ENCODE assay signal across 1 cellular context in the genomic region with DNA sequence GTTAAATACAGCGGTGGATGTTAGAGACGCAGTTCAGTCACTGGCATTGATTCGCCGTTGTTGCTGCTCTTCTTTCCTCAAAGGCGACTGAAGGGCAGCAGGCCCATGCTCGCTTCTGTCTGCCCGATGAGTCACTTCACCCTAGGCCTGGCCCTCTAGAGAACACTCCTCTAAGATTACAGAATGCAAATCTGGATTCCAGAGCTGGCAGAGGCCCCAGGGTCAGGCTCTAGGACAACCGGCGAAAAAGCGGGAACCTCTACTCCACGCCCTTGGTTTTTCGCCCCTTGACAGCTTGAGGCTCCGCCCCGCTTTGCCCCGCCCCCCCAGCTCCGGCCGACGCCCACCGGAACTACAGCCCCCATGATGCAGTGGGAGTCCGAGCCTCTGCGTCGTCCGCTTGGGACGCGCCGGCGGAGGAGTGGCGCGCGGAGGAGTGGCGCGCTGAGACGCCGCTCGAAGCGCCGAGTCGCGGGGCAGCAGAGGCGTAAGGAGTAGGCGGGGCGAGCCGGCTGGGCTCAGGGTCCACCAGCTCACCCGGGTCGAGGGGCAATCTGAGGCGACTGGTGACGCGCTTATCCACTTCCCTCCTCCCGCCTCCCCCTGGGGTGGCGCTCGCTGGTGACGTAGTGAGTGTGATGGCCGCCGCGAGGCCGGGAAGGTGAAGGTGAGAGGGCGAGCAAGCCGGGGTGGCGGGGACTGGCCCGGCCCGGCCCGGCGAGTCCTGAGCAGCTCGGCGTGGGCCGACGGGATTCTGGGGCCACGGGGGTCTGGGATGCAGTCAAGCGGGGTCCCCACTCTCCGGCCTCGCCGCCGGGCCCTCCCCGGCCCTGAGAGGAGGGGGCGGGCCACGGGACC.
A peak's percentile ranks its signal among the peaks of the same experiment; 100 is the strongest.
TF ChIP-seq lines count a peak whose summit lies in the region.

A gene (plus strand): TSS at position 627 of the 858 bp plus-strand sequence. CDS start 8,725 bp downstream, outside the sequence.

TF ChIP-seq in K562, 482 proteins besides CTCF, POLR2A, EP300 and RAD21 (continued from another document and continues in another):
- TF ChIP-seq, protein P1, sequence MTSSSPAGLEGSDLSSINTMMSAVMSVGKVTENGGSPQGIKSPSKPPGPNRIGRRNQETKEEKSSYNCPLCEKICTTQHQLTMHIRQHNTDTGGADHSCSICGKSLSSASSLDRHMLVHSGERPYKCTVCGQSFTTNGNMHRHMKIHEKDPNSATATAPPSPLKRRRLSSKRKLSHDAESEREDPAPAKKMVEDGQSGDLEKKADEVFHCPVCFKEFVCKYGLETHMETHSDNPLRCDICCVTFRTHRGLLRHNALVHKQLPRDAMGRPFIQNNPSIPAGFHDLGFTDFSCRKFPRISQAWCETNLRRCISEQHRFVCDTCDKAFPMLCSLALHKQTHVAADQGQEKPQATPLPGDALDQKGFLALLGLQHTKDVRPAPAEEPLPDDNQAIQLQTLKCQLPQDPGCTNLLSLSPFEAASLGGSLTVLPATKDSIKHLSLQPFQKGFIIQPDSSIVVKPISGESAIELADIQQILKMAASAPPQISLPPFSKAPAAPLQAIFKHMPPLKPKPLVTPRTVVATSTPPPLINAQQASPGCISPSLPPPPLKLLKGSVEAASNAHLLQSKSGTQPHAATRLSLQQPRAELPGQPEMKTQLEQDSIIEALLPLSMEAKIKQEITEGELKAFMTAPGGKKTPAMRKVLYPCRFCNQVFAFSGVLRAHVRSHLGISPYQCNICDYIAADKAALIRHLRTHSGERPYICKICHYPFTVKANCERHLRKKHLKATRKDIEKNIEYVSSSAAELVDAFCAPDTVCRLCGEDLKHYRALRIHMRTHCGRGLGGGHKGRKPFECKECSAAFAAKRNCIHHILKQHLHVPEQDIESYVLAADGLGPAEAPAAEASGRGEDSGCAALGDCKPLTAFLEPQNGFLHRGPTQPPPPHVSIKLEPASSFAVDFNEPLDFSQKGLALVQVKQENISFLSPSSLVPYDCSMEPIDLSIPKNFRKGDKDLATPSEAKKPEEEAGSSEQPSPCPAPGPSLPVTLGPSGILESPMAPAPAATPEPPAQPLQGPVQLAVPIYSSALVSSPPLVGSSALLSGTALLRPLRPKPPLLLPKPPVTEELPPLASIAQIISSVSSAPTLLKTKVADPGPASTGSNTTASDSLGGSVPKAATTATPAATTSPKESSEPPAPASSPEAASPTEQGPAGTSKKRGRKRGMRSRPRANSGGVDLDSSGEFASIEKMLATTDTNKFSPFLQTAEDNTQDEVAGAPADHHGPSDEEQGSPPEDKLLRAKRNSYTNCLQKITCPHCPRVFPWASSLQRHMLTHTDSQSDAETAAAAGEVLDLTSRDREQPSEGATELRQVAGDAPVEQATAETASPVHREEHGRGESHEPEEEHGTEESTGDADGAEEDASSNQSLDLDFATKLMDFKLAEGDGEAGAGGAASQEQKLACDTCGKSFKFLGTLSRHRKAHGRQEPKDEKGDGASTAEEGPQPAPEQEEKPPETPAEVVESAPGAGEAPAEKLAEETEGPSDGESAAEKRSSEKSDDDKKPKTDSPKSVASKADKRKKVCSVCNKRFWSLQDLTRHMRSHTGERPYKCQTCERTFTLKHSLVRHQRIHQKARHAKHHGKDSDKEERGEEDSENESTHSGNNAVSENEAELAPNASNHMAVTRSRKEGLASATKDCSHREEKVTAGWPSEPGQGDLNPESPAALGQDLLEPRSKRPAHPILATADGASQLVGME (CRISPR knock-in tag; IDR thresholded peaks at IDR 0.05), result 0 out of 2 replicates have a peak, but pooled peaks have one; percentile 15
- TF ChIP-seq SMAD1 (IDR thresholded peaks at IDR 0.05; ENCODE audit: low read depth, low read length, partially characterized antibody) (peak; percentile 70), ZNF668 (CRISPR knock-in tag; IDR thresholded peaks at IDR 0.05) (no peak), PCBP1 (IDR thresholded peaks at IDR 0.05; ENCODE audit: low read depth, low read length, poor library complexity, severe bottlenecking) (peak; percentile 91), HDGF (IDR thresholded peaks at IDR 0.05) (peak; percentile 28; the same call in 1 of the 2 replicates), SNRNP70 (optimal IDR thresholded peaks at IDR 0.05; ENCODE audit: low read depth, low read length) (no peak), FOS (IDR thresholded peaks at IDR 0.05; ENCODE audit: extremely low read depth, insufficient read length) (no peak), FOXA1 (IDR thresholded peaks at IDR 0.05; ENCODE audit: borderline replicate concordance) (no peak), MBD2 (IDR thresholded peaks at IDR 0.05; ENCODE audit: borderline replicate concordance, low read depth) (peak; percentile 89), BCOR (IDR thresholded peaks at IDR 0.05) (no peak), CREB1 (IDR thresholded peaks at IDR 0.05) (peak; percentile 99), CREB1 (CRISPR knock-in tag; IDR thresholded peaks at IDR 0.05) (peak; percentile 100), ATF1 (CRISPR knock-in tag; IDR thresholded peaks at IDR 0.05) (peak; percentile 95), ATF1 (tag; IDR thresholded peaks at IDR 0.05) (peak; percentile 100), PRPF4 (IDR thresholded peaks at IDR 0.05; ENCODE audit: insufficient read depth, low read depth, low read length, poor library complexity, severe bottlenecking) (peak; percentile 35), ZNF589 (CRISPR knock-in tag; IDR thresholded peaks at IDR 0.05; ENCODE audit: low read depth) (peak; percentile 51; the same call in 1 of the 2 replicates), CXXC5 (CRISPR knock-in tag; IDR thresholded peaks at IDR 0.05) (peak; percentile 99), SMARCC2 (IDR thresholded peaks at IDR 0.05; ENCODE audit: low read depth) (no peak), ZFPM2 (CRISPR knock-in tag; IDR thresholded peaks at IDR 0.05) (peak; percentile 84; the same call in 1 of the 2 replicates), ZNF695 (CRISPR knock-in tag; IDR thresholded peaks at IDR 0.05) (no peak), ZNF174 (CRISPR knock-in tag; IDR thresholded peaks at IDR 0.05) (no peak), NCOA6 (IDR thresholded peaks at IDR 0.05) (no peak; the same call in 1 of the 2 replicates), JUND (IDR thresholded peaks at IDR 0.05; ENCODE audit: borderline replicate concordance, low read depth, low read length) (peak; percentile 90), JUND (tag; IDR thresholded peaks at IDR 0.05; ENCODE audit: borderline replicate concordance, low read depth, low read length) (peak; percentile 67; the same call in 2 of the 3 replicates), XRCC4 (IDR thresholded peaks at IDR 0.05; ENCODE audit: extremely low read depth, insufficient read depth, insufficient read length) (no peak), ZNF707 (CRISPR knock-in tag; conservative IDR thresholded peaks at IDR 0.05) (no peak), FOXJ2 (tag; IDR thresholded peaks at IDR 0.05) (0 out of 2 replicates have a peak, but pooled peaks have one; percentile 33), CHD2 (IDR thresholded peaks at IDR 0.05; ENCODE audit: low read depth, low read length) (peak; percentile 55), CSDE1 (IDR thresholded peaks at IDR 0.05) (peak in 1 of 2 experiments; percentile 92; a peak in 2 of 4 replicates), ZNF57 (CRISPR knock-in tag; IDR thresholded peaks at IDR 0.05) (0 out of 2 replicates have a peak, but pooled peaks have one; percentile 12), SOX6 (IDR thresholded peaks at IDR 0.05) (no peak), ZNF444 (CRISPR knock-in tag; IDR thresholded peaks at IDR 0.05) (no peak), MEIS2 (IDR thresholded peaks at IDR 0.05; ENCODE audit: partially characterized antibody) (peak; percentile 20), CBX3 (IDR thresholded peaks at IDR 0.05; ENCODE audit: borderline replicate concordance in 1 of 2, low read length in 2 of 2) (peak in 1 of 2 experiments; percentile 61; a peak in 2 of 3 replicates), DIDO1 (tag; IDR thresholded peaks at IDR 0.05; ENCODE audit: low read depth) (peak; percentile 88)
- TF ChIP-seq, protein P2, sequence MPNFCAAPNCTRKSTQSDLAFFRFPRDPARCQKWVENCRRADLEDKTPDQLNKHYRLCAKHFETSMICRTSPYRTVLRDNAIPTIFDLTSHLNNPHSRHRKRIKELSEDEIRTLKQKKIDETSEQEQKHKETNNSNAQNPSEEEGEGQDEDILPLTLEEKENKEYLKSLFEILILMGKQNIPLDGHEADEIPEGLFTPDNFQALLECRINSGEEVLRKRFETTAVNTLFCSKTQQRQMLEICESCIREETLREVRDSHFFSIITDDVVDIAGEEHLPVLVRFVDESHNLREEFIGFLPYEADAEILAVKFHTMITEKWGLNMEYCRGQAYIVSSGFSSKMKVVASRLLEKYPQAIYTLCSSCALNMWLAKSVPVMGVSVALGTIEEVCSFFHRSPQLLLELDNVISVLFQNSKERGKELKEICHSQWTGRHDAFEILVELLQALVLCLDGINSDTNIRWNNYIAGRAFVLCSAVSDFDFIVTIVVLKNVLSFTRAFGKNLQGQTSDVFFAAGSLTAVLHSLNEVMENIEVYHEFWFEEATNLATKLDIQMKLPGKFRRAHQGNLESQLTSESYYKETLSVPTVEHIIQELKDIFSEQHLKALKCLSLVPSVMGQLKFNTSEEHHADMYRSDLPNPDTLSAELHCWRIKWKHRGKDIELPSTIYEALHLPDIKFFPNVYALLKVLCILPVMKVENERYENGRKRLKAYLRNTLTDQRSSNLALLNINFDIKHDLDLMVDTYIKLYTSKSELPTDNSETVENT (CRISPR knock-in tag; IDR thresholded peaks at IDR 0.05), result no peak
- TF ChIP-seq, protein P3, sequence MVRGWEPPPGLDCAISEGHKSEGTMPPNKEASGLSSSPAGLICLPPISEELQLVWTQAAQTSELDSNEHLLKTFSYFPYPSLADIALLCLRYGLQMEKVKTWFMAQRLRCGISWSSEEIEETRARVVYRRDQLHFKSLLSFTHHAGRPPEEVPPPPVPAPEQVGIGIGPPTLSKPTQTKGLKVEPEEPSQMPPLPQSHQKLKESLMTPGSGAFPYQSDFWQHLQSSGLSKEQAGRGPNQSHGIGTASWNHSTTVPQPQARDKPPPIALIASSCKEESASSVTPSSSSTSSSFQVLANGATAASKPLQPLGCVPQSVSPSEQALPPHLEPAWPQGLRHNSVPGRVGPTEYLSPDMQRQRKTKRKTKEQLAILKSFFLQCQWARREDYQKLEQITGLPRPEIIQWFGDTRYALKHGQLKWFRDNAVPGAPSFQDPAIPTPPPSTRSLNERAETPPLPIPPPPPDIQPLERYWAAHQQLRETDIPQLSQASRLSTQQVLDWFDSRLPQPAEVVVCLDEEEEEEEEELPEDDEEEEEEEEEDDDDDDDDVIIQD (CRISPR knock-in tag; IDR thresholded peaks at IDR 0.05), result no peak
- TF ChIP-seq, protein P4, sequence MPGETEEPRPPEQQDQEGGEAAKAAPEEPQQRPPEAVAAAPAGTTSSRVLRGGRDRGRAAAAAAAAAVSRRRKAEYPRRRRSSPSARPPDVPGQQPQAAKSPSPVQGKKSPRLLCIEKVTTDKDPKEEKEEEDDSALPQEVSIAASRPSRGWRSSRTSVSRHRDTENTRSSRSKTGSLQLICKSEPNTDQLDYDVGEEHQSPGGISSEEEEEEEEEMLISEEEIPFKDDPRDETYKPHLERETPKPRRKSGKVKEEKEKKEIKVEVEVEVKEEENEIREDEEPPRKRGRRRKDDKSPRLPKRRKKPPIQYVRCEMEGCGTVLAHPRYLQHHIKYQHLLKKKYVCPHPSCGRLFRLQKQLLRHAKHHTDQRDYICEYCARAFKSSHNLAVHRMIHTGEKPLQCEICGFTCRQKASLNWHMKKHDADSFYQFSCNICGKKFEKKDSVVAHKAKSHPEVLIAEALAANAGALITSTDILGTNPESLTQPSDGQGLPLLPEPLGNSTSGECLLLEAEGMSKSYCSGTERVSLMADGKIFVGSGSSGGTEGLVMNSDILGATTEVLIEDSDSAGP (CRISPR knock-in tag; IDR thresholded peaks at IDR 0.05), result no peak
- TF ChIP-seq, protein P5, sequence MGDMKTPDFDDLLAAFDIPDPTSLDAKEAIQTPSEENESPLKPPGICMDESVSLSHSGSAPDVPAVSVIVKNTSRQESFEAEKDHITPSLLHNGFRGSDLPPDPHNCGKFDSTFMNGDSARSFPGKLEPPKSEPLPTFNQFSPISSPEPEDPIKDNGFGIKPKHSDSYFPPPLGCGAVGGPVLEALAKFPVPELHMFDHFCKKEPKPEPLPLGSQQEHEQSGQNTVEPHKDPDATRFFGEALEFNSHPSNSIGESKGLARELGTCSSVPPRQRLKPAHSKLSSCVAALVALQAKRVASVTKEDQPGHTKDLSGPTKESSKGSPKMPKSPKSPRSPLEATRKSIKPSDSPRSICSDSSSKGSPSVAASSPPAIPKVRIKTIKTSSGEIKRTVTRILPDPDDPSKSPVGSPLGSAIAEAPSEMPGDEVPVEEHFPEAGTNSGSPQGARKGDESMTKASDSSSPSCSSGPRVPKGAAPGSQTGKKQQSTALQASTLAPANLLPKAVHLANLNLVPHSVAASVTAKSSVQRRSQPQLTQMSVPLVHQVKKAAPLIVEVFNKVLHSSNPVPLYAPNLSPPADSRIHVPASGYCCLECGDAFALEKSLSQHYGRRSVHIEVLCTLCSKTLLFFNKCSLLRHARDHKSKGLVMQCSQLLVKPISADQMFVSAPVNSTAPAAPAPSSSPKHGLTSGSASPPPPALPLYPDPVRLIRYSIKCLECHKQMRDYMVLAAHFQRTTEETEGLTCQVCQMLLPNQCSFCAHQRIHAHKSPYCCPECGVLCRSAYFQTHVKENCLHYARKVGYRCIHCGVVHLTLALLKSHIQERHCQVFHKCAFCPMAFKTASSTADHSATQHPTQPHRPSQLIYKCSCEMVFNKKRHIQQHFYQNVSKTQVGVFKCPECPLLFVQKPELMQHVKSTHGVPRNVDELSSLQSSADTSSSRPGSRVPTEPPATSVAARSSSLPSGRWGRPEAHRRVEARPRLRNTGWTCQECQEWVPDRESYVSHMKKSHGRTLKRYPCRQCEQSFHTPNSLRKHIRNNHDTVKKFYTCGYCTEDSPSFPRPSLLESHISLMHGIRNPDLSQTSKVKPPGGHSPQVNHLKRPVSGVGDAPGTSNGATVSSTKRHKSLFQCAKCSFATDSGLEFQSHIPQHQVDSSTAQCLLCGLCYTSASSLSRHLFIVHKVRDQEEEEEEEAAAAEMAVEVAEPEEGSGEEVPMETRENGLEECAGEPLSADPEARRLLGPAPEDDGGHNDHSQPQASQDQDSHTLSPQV (IDR thresholded peaks at IDR 0.05), result no peak
- TF ChIP-seq, protein P6, sequence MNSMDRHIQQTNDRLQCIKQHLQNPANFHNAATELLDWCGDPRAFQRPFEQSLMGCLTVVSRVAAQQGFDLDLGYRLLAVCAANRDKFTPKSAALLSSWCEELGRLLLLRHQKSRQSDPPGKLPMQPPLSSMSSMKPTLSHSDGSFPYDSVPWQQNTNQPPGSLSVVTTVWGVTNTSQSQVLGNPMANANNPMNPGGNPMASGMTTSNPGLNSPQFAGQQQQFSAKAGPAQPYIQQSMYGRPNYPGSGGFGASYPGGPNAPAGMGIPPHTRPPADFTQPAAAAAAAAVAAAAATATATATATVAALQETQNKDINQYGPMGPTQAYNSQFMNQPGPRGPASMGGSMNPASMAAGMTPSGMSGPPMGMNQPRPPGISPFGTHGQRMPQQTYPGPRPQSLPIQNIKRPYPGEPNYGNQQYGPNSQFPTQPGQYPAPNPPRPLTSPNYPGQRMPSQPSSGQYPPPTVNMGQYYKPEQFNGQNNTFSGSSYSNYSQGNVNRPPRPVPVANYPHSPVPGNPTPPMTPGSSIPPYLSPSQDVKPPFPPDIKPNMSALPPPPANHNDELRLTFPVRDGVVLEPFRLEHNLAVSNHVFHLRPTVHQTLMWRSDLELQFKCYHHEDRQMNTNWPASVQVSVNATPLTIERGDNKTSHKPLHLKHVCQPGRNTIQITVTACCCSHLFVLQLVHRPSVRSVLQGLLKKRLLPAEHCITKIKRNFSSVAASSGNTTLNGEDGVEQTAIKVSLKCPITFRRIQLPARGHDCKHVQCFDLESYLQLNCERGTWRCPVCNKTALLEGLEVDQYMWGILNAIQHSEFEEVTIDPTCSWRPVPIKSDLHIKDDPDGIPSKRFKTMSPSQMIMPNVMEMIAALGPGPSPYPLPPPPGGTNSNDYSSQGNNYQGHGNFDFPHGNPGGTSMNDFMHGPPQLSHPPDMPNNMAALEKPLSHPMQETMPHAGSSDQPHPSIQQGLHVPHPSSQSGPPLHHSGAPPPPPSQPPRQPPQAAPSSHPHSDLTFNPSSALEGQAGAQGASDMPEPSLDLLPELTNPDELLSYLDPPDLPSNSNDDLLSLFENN (IDR thresholded peaks at IDR 0.05; ENCODE audit: low read depth in 2 of 2, low read length in 2 of 2), result peak in 1 of 2 experiments; percentile 63; a peak in 2 of 4 replicates
